In the genomic region with DNA sequence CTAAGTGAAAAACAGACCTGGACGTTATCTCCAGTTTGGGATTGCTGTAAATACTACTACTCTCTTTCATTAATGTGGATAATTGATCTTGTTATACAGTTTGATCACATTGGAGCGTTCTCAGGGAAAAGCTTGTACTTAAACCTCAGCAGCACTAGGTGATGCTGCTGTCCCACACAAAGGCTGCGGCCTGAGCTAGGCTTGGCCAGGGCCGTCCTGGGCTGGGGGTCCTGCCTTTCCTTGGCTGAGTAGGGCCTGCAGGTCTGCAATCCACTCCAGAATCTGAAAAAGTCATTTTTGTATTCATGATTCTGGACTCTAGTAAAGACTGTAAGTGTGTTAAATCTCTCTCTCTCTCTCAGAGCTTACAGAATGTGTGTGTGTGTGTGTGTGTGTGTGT, we compare ENCODE assay signal across 14 cellular contexts. TPM values are rescaled to one million over a fixed set of nuclear protein-coding genes. Genes with fewer than 3 reads are reported as not detected.
DNase-seq lines count a peak whose midpoint lies in the region; TF ChIP-seq lines count a peak whose summit lies in the region.
"Had no signal": no experiment of that assay in that cellular context is flagged by ENCODE, and none has a peak within 500 bp of the region (broad histone marks: within the 10 kb centered on the region; RNA-seq: fewer than 3 reads in every experiment).

No MANE protein-coding gene starts in this region.

- H3K27me3 ChIP-seq in MM.1S (replicated peaks; ENCODE audit: insufficient read depth, low read length) (no peaks in the 10 kb centered on the region), endodermal cell (ENCODE audit: control insufficient read depth, insufficient read depth, low read length, poor library complexity, severe bottlenecking) (no peaks in the 10 kb centered on the region)
- H3K27me3 ChIP-seq: body of pancreas, neutrophil, suprapubic skin had no signal

- H4K20me1 ChIP-seq in MM.1S (ENCODE audit: insufficient read depth, low read length), result no peaks in the 10 kb centered on the region

- no peak for DNase-seq in MM.1S
- DNase-seq in endodermal cell, result peak; percentile 86
- peak; percentile 14 for DNase-seq in neural crest cell (ENCODE audit: low read depth, low spot score)
- no peak for DNase-seq in OCI-M2 (lab: John Stamatoyannopoulos, UW; ENCODE audit: unreplicated experiment)
- no peak for DNase-seq in DMS79 treated with DMSO at 0.1 percent for 48 hours (lab: John Stamatoyannopoulos, UW)
- DNase-seq in posterior vena cava (ENCODE audit: low spot score), result no peak
- DNase-seq: activated CD4-positive, alpha-beta T cell treated with anti-CD3 and anti-CD28 coated beads, Interleukin-2, amount 50 U/mL, for 48 hours; body of pancreas; effector memory CD4-positive, alpha-beta T cell; NCI-H2081 had no signal

- peaks cover under 1% of the 10 kb centered on the region for H3K9me3 Mint-ChIP-seq in endodermal cell
- H3K9me3 Mint-ChIP-seq in neural crest cell, result no peaks in the 10 kb centered on the region
- H3K9me3 Mint-ChIP-seq: activated T-helper 2 cell treated with anti-CD3 and anti-CD28 coated beads, Interferon-gamma antibody, Interleukin-2, Interleukin-4, amounts not matched to agents 10 μg/mL and 5 μg/mL and 100 μg/mL, durations not matched to agents 14 hours and 24 hours and 36 hours had no signal

- H3K27me3 Mint-ChIP-seq in endodermal cell (ENCODE audit: insufficient read depth), result peaks cover 5% of the 10 kb centered on the region
- no peaks in the 10 kb centered on the region for H3K27me3 Mint-ChIP-seq in neural crest cell (ENCODE audit: low read depth)

- no peak overlapping the region for H2AFZ ChIP-seq in MM.1S (ENCODE audit: low read length)

- H3K36me3 ChIP-seq in MM.1S (replicated peaks; ENCODE audit: insufficient read depth, low read length) (no peaks in the 10 kb centered on the region), endodermal cell (ENCODE audit: control insufficient read depth, insufficient read depth, low read length) (no peaks in the 10 kb centered on the region)
- H3K36me3 ChIP-seq: neutrophil, suprapubic skin had no signal

- no peak overlapping the region for H3K9ac ChIP-seq in MM.1S (ENCODE audit: low read length)
- H3K9ac ChIP-seq in endodermal cell (ENCODE audit: extremely low read depth, low read length, poor library complexity, severe bottlenecking), result no peak overlapping the region

- H3K36me3 Mint-ChIP-seq in endodermal cell (ENCODE audit: low read depth) (no peaks in the 10 kb centered on the region), neural crest cell (ENCODE audit: low read depth) (no peaks in the 10 kb centered on the region)

- no peaks in the 10 kb centered on the region for H3K9me3 ChIP-seq in MM.1S (replicated peaks; ENCODE audit: insufficient read depth, low read length)
- H3K9me3 ChIP-seq in endodermal cell (ENCODE audit: control insufficient read depth, low read length), result no peaks in the 10 kb centered on the region
- H3K9me3 ChIP-seq: body of pancreas, neutrophil, suprapubic skin had no signal

- H3K27ac Mint-ChIP-seq in endodermal cell (no peak overlapping the region), neural crest cell (ENCODE audit: unreplicated experiment) (no peak overlapping the region)
- H3K27ac Mint-ChIP-seq: activated T-helper 2 cell treated with anti-CD3 and anti-CD28 coated beads, Interferon-gamma antibody, Interleukin-2, Interleukin-4, amounts not matched to agents 10 μg/mL and 5 μg/mL and 100 μg/mL, durations not matched to agents 14 hours and 24 hours and 36 hours had no signal

- no peaks in the 10 kb centered on the region for H3K4me1 ChIP-seq in MM.1S (ENCODE audit: low read length)
- peaks cover 3% of the 10 kb centered on the region for H3K4me1 ChIP-seq in endodermal cell (ENCODE audit: control insufficient read depth, insufficient read depth, low read length)
- H3K4me1 ChIP-seq: body of pancreas had no signal

- H3K4me3 Mint-ChIP-seq in endodermal cell (no peak overlapping the region), neural crest cell (no peak overlapping the region)

- H3K4me3 ChIP-seq in MM.1S (ENCODE audit: low read length) (no peak overlapping the region), endodermal cell (ENCODE audit: low read length) (no peak overlapping the region)
- H3K4me3 ChIP-seq: body of pancreas, suprapubic skin had no signal

- intact Hi-C loops in posterior vena cava (cut with DNase I), result no loop called here

- no peaks in the 10 kb centered on the region for H3K9me2 ChIP-seq in MM.1S (replicated peaks; ENCODE audit: insufficient read depth, low read length)

- 70% methylated on average over 2 to 4 of the region's 4 CpGs for WGBS in endodermal cell (ENCODE audit: insufficient coverage in 1 of 2, insufficient read length in 1 of 2), 2 experiments

- H3K4me2 ChIP-seq in MM.1S (ENCODE audit: low read depth, low read length), result no peak overlapping the region

- H3F3A ChIP-seq in MM.1S (ENCODE audit: insufficient read depth, low read length), result no peaks in the 10 kb centered on the region

- peaks cover 25% of the 10 kb centered on the region for H3K4me1 Mint-ChIP-seq in endodermal cell
- peaks cover 21% of the 10 kb centered on the region for H3K4me1 Mint-ChIP-seq in neural crest cell

- TF ChIP-seq CTCF in GM12872 (IDR thresholded peaks at IDR 0.05; ENCODE audit: insufficient read depth, low read depth, low read length) (0 out of 3 replicates have a peak, but pooled peaks have one; percentile 8), MM.1S (IDR thresholded peaks at IDR 0.05; ENCODE audit: low read length) (peak; percentile 8; the same call in 1 of the 2 replicates), endodermal cell (conservative IDR thresholded peaks at IDR 0.05) (peak; percentile 87), neural crest cell (conservative IDR thresholded peaks at IDR 0.05) (peak; percentile 48)

- no peaks in the 10 kb centered on the region for H3K79me2 ChIP-seq in MM.1S (ENCODE audit: low read length)

- no peak overlapping the region for H3K27ac ChIP-seq in MM.1S (ENCODE audit: low read length)
- H3K27ac ChIP-seq in endodermal cell (ENCODE audit: low read depth, low read length), result no peak overlapping the region
- H3K27ac ChIP-seq: body of pancreas, neutrophil, suprapubic skin had no signal

RNA-seq across cellular contexts. Expression of gene PMFBP1, which starts 23.7 kb away (rescaled TPM):
- total RNA-seq in endodermal cell, result 1 to 10 TPM; 2.1 to 4.1 TPM
- 2.0 TPM for polyA plus RNA-seq in endodermal cell (2013, experiment 1 of 2)
- 1.6 TPM for polyA plus RNA-seq in endodermal cell (2013, experiment 2 of 2)
- total RNA-seq in neural crest cell, result 4.0 and 5.2 TPM in 2 replicates
- under 1 TPM; 0.57 to 0.60 TPM for total RNA-seq in posterior vena cava
- total RNA-seq: activated T-helper 2 cell treated with anti-CD3 and anti-CD28 coated beads, Interferon-gamma antibody, Interleukin-2, Interleukin-4, amounts not matched to agents 10 μg/mL and 5 μg/mL and 100 μg/mL, durations not matched to agents 14 hours and 24 hours and 36 hours had no signal

Comparison
In these comparisons a context has a peak if more than half of its experiments do, and no peak if none do; other contexts are left out.
1. CTCF ChIP-seq: peak in every context shown above with its lines; median percentile 87 in endodermal cell; 48 in neural crest cell; 8 in GM12872; 8 in MM.1S.
2. DNase-seq: peak in endodermal cell (single experiment) and neural crest cell (single experiment); none in MM.1S (single experiment), OCI-M2 (single experiment), DMS79 treated with DMSO at 0.1 percent for 48 hours (single experiment) and posterior vena cava (single experiment).